In genomic region chr9:21381752-21382339, GRCh38 we compare ENCODE assay signal across 1 cellular context.
TF ChIP-seq lines count a peak whose summit lies in the region.

No MANE protein-coding gene starts in this region.

TF ChIP-seq in GM12878, 131 proteins besides CTCF, POLR2A, EP300 and RAD21 (continued from another document):
- no peak for TF ChIP-seq ZBTB11 (CRISPR knock-in tag; IDR thresholded peaks at IDR 0.05)
- TF ChIP-seq E2F8 (IDR thresholded peaks at IDR 0.05; ENCODE audit: low read depth, partially characterized antibody): peak; percentile 73
- no peak for TF ChIP-seq STAT3 (IDR thresholded peaks at IDR 0.05; ENCODE audit: low read depth, low read length)
- TF ChIP-seq HCFC1 (IDR thresholded peaks at IDR 0.05; ENCODE audit: low read length): no peak
- no peak for TF ChIP-seq SREBF2 (IDR thresholded peaks at IDR 0.05; ENCODE audit: low read length)
- 0 out of 2 replicates have a peak, but pooled peaks have one; percentile 33 for TF ChIP-seq MAX (IDR thresholded peaks at IDR 0.05; ENCODE audit: low read depth, low read length)
- peak; percentile 100 for TF ChIP-seq IKZF2 (IDR thresholded peaks at IDR 0.05)
- peak; percentile 64; the same call in 1 of the 2 replicates for TF ChIP-seq MEF2A (IDR thresholded peaks at IDR 0.05; ENCODE audit: insufficient read depth, low read depth, low read length)
- no peak for TF ChIP-seq CHD4 (IDR thresholded peaks at IDR 0.05)
- peak; percentile 98; the same call in 1 of the 2 replicates for TF ChIP-seq RB1 (IDR thresholded peaks at IDR 0.05; ENCODE audit: borderline replicate concordance)
- peak; percentile 97 for TF ChIP-seq DPF2 (IDR thresholded peaks at IDR 0.05)
- peak; percentile 92 for TF ChIP-seq RUNX3 (IDR thresholded peaks at IDR 0.05; ENCODE audit: low read length)
- TF ChIP-seq KDM1A (IDR thresholded peaks at IDR 0.05; ENCODE audit: borderline replicate concordance): no peak
- TF ChIP-seq ETV6 (conservative IDR thresholded peaks at IDR 0.05 in 1 of 2, IDR thresholded peaks at IDR 0.05 in 1 of 2; ENCODE audit: borderline replicate concordance in 1 of 2, low read depth in 1 of 2): peak in 1 of 2 experiments; percentile 64; a peak in 1 of 4 replicates
